29 cellular contexts compared by ENCODE assay signal in genomic region chr20:16215056-16215455, GRCh38.
"Had no signal": no experiment of that assay in that cellular context is flagged by ENCODE, and none has a peak within 500 bp of the region (broad histone marks: within the 10 kb centered on the region; RNA-seq: fewer than 3 reads in every experiment).

No MANE protein-coding gene starts in this region.

- ATAC-seq: activated CD4-positive, CD25-positive, alpha-beta regulatory T cell treated with anti-CD3 and anti-CD28 coated beads, Interleukin-2, amount 50 U/mL, for 24 hours; left lung; naive thymus-derived CD4-positive, alpha-beta T cell; upper lobe of right lung had no signal

- H3K27me3 ChIP-seq: ascending aorta, cardiac muscle cell, colonic mucosa, left lung, right atrium auricular region, suprapubic skin, tibial artery, upper lobe of right lung had no signal

- H3K4me3 ChIP-seq: ascending aorta, cardiac muscle cell, colonic mucosa, dorsolateral prefrontal cortex, left lung, lung, right atrium auricular region, suprapubic skin, tibial artery, upper lobe of right lung had no signal

- H3K4me1 ChIP-seq: ascending aorta, colonic mucosa, left lung, parathyroid adenoma, right atrium auricular region, suprapubic skin, tibial artery, upper lobe of right lung had no signal

- H3K79me2 ChIP-seq: parathyroid adenoma had no signal

- H2AFZ ChIP-seq: parathyroid adenoma had no signal

- H3K9ac ChIP-seq: parathyroid adenoma had no signal

- DNase-seq: activated CD4-positive, alpha-beta memory T cell treated with anti-CD3 and anti-CD28 coated beads for 36 hours; activated CD4-positive, alpha-beta T cell treated with anti-CD3 and anti-CD28 coated beads for 48 hours; activated CD8-positive, alpha-beta memory T cell treated with anti-CD3 and anti-CD28 coated beads, Interleukin-2, amount 50 U/mL, for 4 hours; activated effector memory CD4-positive, alpha-beta T cell treated with anti-CD3 and anti-CD28 coated beads, Interleukin-2, amount 50 U/mL, for 16 hours; activated naive CD4-positive, alpha-beta T cell treated with anti-CD3 and anti-CD28 coated beads for 36 hours; activated naive CD8-positive, alpha-beta T cell treated with anti-CD3 and anti-CD28 coated beads for 36 hours; activated T-cell treated with anti-CD3 and anti-CD28 coated beads, Interleukin-2, amount 50 U/mL, for 1 hour; cerebellar nuclear complex; colonic mucosa; dorsolateral prefrontal cortex; effector memory CD4-positive, alpha-beta T cell; glutamatergic neuron; kidney glomerular epithelial cell; left lung; naive thymus-derived CD4-positive, alpha-beta T cell; occipital lobe; stimulated activated naive CD4-positive, alpha-beta T cell; T-helper 1 cell; tibial artery; upper lobe of right lung had no signal

- H3K27ac ChIP-seq: ascending aorta, cardiac muscle cell, colonic mucosa, dorsolateral prefrontal cortex, left lung, parathyroid adenoma, right atrium auricular region, suprapubic skin, tibial artery, upper lobe of right lung, VCaP had no signal

- FAIRE-seq: frontal cortex had no signal

- H3K36me3 ChIP-seq: ascending aorta, cardiac muscle cell, colonic mucosa, left lung, right atrium auricular region, suprapubic skin, tibial artery, upper lobe of right lung had no signal

- H3K9me3 ChIP-seq: ascending aorta, colonic mucosa, left lung, right atrium auricular region, suprapubic skin, tibial artery, upper lobe of right lung had no signal
